25 cellular contexts compared by ENCODE assay signal in genomic region chr20:54524849-54525248, GRCh38. TPM values are rescaled to one million over a fixed set of nuclear protein-coding genes. Genes with fewer than 3 reads are reported as not detected.
"Had no signal": no experiment of that assay in that cellular context is flagged by ENCODE, and none has a peak within 500 bp of the region (broad histone marks: within the 10 kb centered on the region; RNA-seq: fewer than 3 reads in every experiment).

No MANE protein-coding gene starts in this region.

- H3K27ac ChIP-seq: esophagus muscularis mucosa, foreskin keratinocyte, lower lobe of right lung, pancreas, prostate gland, testis, transverse colon, uterus had no signal

- FAIRE-seq: bronchial epithelial cell, colon, kidney, pancreas had no signal

- ATAC-seq: activated CD8-positive, alpha-beta T cell treated with anti-CD3 and anti-CD28 coated beads for 36 hours; activated T-cell treated with anti-CD3 and anti-CD28 coated beads, Interleukin-2, amount 50 U/mL, for 4 hours; activated T-helper 17 cell treated with anti-CD3 and anti-CD28 coated beads, Interleukin-2, amount 50 U/mL, for 72 hours; foreskin keratinocyte; lower lobe of right lung; mucosa of descending colon; pancreas; SK-N-SH treated with all-trans-retinoic acid at 6 μM for 48 hours; stimulated activated naive CD8-positive, alpha-beta T cell treated with anti-CD3 and anti-CD28 coated beads, Interleukin-15, Interleukin-2, amounts not matched to agents 100 U/mL and 50 U/mL, for 24 hours had no signal

- H3K4me1 ChIP-seq: foreskin keratinocyte, lower lobe of right lung, pancreas, prostate gland, testis, transverse colon, uterus had no signal

- DNase-seq: activated B cell treated with CpG ODN at 0.5 μM for 24 hours; activated CD4-positive, alpha-beta T cell treated with anti-CD3 and anti-CD28 coated beads, Interleukin-2, amount 50 U/mL, for 1 hour; activated CD8-positive, alpha-beta T cell treated with anti-CD3 and anti-CD28 coated beads for 36 hours; activated gamma-delta T cell treated with Interleukin-2 at 50 U/mL for 16 hours; activated T-cell treated with anti-CD3 and anti-CD28 coated beads, Interleukin-2, amount 50 U/mL, for 4 hours; dermis blood vessel endothelial cell; effector CD4-positive, alpha-beta T cell; foreskin keratinocyte; kidney; lower lobe of right lung; mesenchymal stem cell; mucosa of descending colon; pancreas; stimulated activated CD4-positive, alpha-beta T cell treated with anti-CD3 and anti-CD28 coated beads, Interleukin-2, amount 100 ng/mL, for 48 hours; stimulated activated naive CD8-positive, alpha-beta T cell treated with anti-CD3 and anti-CD28 coated beads, Interleukin-15, Interleukin-2, amounts not matched to agents 100 U/mL and 50 U/mL, for 24 hours; T-helper 2 cell; testis; transverse colon; uterus had no signal

- H3K36me3 ChIP-seq: esophagus muscularis mucosa, lower lobe of right lung, pancreas, prostate gland, transverse colon, uterus had no signal

- H3K4me3 ChIP-seq: esophagus muscularis mucosa, lower lobe of right lung, mucosa of descending colon, pancreas, prostate gland, testis, transverse colon, uterus had no signal

- H3K27me3 ChIP-seq: esophagus muscularis mucosa, foreskin keratinocyte, pancreas, testis, transverse colon, uterus had no signal

- H3K9me3 ChIP-seq: esophagus muscularis mucosa, lower lobe of right lung, mucosa of descending colon, pancreas, prostate gland, testis, transverse colon, uterus had no signal

RNA-seq across cellular contexts. Expression of gene DOK5, which starts 49.5 kb away (rescaled TPM):
- total RNA-seq: activated B cell treated with CpG ODN at 0.5 μM for 24 hours, bronchial epithelial cell, foreskin keratinocyte had no signal
- polyA plus RNA-seq: foreskin keratinocyte had no signal
